Comparison of ENCODE assay signal across 10 cellular contexts in the genomic region with DNA sequence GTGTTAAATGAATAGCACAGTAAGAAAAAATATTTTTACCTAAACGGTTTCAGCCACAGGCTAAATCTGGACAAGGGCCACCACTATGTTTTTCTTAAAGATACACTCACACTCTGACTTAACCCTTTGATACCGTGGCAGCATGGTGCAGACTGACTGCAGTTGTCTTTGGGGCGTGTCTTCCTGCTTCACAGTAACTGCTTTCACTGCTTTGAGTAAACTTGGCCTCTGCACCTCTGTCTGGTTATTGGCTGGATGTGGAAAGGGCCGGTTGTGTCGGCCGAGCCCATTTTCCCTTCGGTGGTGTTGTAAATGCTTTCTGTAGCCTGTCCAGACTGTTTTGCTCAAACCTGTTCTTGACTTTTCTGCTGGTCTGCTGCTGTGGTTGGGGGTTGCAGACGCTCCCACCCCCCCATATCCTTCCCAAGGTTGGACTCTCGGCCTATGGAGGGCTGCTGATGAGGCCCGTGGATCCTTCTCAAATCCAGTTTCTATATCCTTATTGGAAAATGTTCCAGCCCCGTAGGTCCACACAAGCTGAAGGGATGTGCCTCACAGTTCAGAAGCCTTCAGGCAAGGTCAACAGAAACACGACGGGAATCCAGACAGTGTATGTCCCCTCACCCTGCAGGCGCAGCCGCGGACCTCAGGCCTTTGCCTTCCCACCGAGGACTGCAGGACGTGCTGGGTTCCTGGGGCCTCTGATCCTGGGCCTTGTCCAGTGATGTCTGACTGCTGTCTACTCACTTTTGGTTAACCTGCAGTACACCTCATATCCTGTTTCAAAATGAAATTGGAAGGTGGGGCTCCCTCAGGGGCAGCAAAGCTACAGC.
DNase-seq lines count a peak whose midpoint lies in the region; TF ChIP-seq lines count a peak whose summit lies in the region.
"Had no signal": no experiment of that assay in that cellular context is flagged by ENCODE, and none has a peak within 500 bp of the region (broad histone marks: within the 10 kb centered on the region; RNA-seq: fewer than 3 reads in every experiment).

No MANE protein-coding gene starts in this region.

- no peak for TF ChIP-seq POLR2A in lower leg skin (IDR thresholded peaks at IDR 0.05)

- DNase-seq in NCI-H748 (lab: John Stamatoyannopoulos, UW; ENCODE audit: unreplicated experiment) (peak; percentile 14), NCI-H748 treated with DMSO at 0.1 percent for 48 hours (lab: John Stamatoyannopoulos, UW) (no peak), NCI-H69 (lab: John Stamatoyannopoulos, UW) (peak; percentile 23), hepatic stellate cell (ENCODE audit: low spot score) (peak; percentile 36), LoVo (ENCODE audit: low spot score) (no peak), lower leg skin (ENCODE audit: low spot score in 2 of 2) (no peak), NCI-H1092 treated with DMSO at 0.1 percent for 48 hours (lab: John Stamatoyannopoulos, UW) (no peak)
- no peak for DNase-seq in activated CD4-positive, alpha-beta T cell treated with anti-CD3 and anti-CD28 coated beads for 48 hours
- DNase-seq: foreskin melanocyte, PC-9 had no signal

- intact Hi-C loops in lower leg skin (cut with DNase I; ENCODE audit: low total_unique reads): no loop called here

- H3K4me3 ChIP-seq in lower leg skin (ENCODE audit: low read depth, poor library complexity, severe bottlenecking): no peak overlapping the region
- H3K4me3 ChIP-seq: PC-9 had no signal

- WGBS in lower leg skin, 2 donors: 73 to 76% methylated on average over 18 of the region's 18 CpGs

- no peak for TF ChIP-seq CTCF in lower leg skin (IDR thresholded peaks at IDR 0.05)

Comparison
In these comparisons a context has a peak if more than half of its experiments do, and no peak if none do; other contexts are left out.
1. DNase-seq: peak in NCI-H748 (single experiment), NCI-H69 (single experiment) and hepatic stellate cell (single experiment); none in NCI-H748 treated with DMSO at 0.1 percent for 48 hours (single experiment), activated CD4-positive, alpha-beta T cell treated with anti-CD3 and anti-CD28 coated beads for 48 hours (single experiment), LoVo (single experiment), lower leg skin (0 of 2) and NCI-H1092 treated with DMSO at 0.1 percent for 48 hours (single experiment).